ENCODE assay signal across 10 cellular contexts in the genomic region with DNA sequence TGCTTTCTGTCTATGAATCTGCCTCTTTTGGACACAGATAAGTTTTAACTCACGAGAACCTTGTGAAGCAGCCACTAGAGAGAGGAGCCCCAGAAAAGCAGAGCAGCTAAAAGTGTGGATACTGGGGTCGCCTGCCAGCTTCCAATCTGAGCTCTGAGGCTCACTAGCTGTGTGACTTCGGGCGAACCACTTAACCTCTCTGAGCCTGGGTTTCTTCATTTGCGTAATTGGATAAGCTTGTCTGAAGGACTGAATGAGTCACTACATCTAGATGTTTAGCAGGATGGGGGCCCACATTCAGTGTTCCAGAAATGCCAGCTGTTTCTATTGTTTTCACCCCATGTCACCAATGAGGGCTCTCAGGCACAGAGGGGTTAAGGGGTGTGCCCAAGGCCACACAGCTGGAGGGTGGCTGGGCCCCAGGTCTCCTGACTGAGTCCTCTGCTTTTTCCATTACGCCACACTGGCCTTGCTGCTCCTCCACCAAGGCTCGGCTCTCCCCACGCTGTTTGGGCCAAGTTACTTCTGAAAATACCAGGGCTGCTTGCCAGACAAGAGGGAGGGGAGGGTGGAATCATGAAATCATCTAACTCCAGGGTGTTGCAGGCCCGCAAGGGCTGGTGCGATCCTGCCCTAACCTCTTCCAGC. TPM values are rescaled to one million over a fixed set of nuclear protein-coding genes. Genes with fewer than 3 reads are reported as not detected.
A peak's percentile ranks its signal among the peaks of the same experiment; 100 is the strongest.
DNase-seq lines count a peak whose midpoint lies in the region; TF ChIP-seq lines count a peak whose summit lies in the region.
"Had no signal": no experiment of that assay in that cellular context is flagged by ENCODE, and none has a peak within 500 bp of the region (broad histone marks: within the 10 kb centered on the region; RNA-seq: fewer than 3 reads in every experiment).

No MANE protein-coding gene starts in this region.

- no peaks in the 10 kb centered on the region for H3K4me1 Mint-ChIP-seq in endothelial cell (ENCODE audit: unreplicated experiment)

- peak; percentile 22 for DNase-seq in DMS53 (lab: John Stamatoyannopoulos, UW)
- no peak for DNase-seq in DMS53 treated with DMSO at 0.1 percent for 48 hours (lab: John Stamatoyannopoulos, UW; ENCODE audit: unreplicated experiment)
- DNase-seq in endothelial cell (ENCODE audit: low spot score), result no peak
- peak; percentile 40 for DNase-seq in middle frontal gyrus (ENCODE audit: extremely low spot score, low spot score)
- DNase-seq in SW 1271 (lab: John Stamatoyannopoulos, UW), result no peak
- DNase-seq in NCI-H82 (lab: John Stamatoyannopoulos, UW), result no peak
- no peak for DNase-seq in islet precursor cell

- 25% methylated on average over 10 of the region's 10 CpGs for WGBS in urinary bladder

- peaks cover 40% of the 10 kb centered on the region for H3K36me3 Mint-ChIP-seq in endothelial cell (ENCODE audit: low read depth, unreplicated experiment)

- H3K27ac ChIP-seq in urinary bladder (ENCODE audit: low read depth), result peak overlapping the region; percentile 38
- H3K27ac ChIP-seq: 22Rv1, neutrophil had no signal

- H3K36me3 ChIP-seq in urinary bladder (ENCODE audit: insufficient read depth), result no peaks in the 10 kb centered on the region
- H3K36me3 ChIP-seq: neutrophil had no signal

- no peaks in the 10 kb centered on the region for H3K9me3 Mint-ChIP-seq in endothelial cell (ENCODE audit: unreplicated experiment)

- TF ChIP-seq CTCF in endothelial cell (IDR thresholded peaks at IDR 0.05; ENCODE audit: unreplicated experiment), result no peak

- no peaks in the 10 kb centered on the region for H3K4me1 ChIP-seq in urinary bladder (ENCODE audit: insufficient read depth)

- H3K4me3 ChIP-seq in urinary bladder (ENCODE audit: low read depth, low read length), result no peak overlapping the region

- H3K4me3 Mint-ChIP-seq in endothelial cell (ENCODE audit: unreplicated experiment), result peak overlapping the region; percentile 47

- no peaks in the 10 kb centered on the region for H3K27me3 Mint-ChIP-seq in endothelial cell (ENCODE audit: unreplicated experiment)

- no peak overlapping the region for H3K27ac Mint-ChIP-seq in endothelial cell (ENCODE audit: unreplicated experiment)

RNA-seq across cellular contexts. Expression of a gene that starts 36.2 kb away (rescaled TPM):
- total RNA-seq in endothelial cell (ENCODE audit: unreplicated experiment) (74.1 TPM), urinary bladder (24.3 TPM)
- 39.4 TPM for polyA plus RNA-seq in urinary bladder

Comparison
In these comparisons a context has a peak if more than half of its experiments do, and no peak if none do; other contexts are left out.
1. DNase-seq: peak in DMS53 (single experiment) and middle frontal gyrus (single experiment); none in DMS53 treated with DMSO at 0.1 percent for 48 hours (single experiment), endothelial cell (single experiment), SW 1271 (0 of 2), NCI-H82 (single experiment) and islet precursor cell (single experiment).